8 cellular contexts compared by ENCODE assay signal in genomic region chr17:19509281-19509852, GRCh38. TPM values are rescaled to one million over a fixed set of nuclear protein-coding genes. Genes with fewer than 3 reads are reported as not detected.
DNase-seq lines count a peak whose midpoint lies in the region; FAIRE-seq and TF ChIP-seq lines count a peak whose summit lies in the region.
"Not testable (repeated sequence)": the region's sequence is repeated elsewhere in the genome, so short reads cannot be mapped to it uniquely, and the experiment has no call there.
"Had no signal": no experiment of that assay in that cellular context is flagged by ENCODE, and none has a peak within 500 bp of the region (broad histone marks: within the 10 kb centered on the region; RNA-seq: fewer than 3 reads in every experiment).

No MANE protein-coding gene starts in this region.

- H2BK120ac ChIP-seq in mesendoderm (ENCODE audit: low read depth, low read length): not testable (repeated sequence)

- peak overlapping the region; percentile 67 for H2AK5ac ChIP-seq in mesendoderm (ENCODE audit: low read length)

- not testable (repeated sequence) for H3K9ac ChIP-seq in BLaER1; mesendoderm (ENCODE audit: low read length)

- WGBS in hepatocyte (ENCODE audit: low lambda C conversion rate, missing lambda C conversion rate): 98% methylated on average over 5 of the region's 5 CpGs
- WGBS in mesendoderm (ENCODE audit: extremely low coverage, insufficient coverage, low lambda C conversion rate): no CpG with 5 or more reads among the region's 5 CpGs
- 90% methylated on average over 5 of the region's 5 CpGs for WGBS in sigmoid colon, 2 donors

- H3K27me3 Mint-ChIP-seq in activated CD4-positive, alpha-beta memory T cell treated with anti-CD3 and anti-CD28 coated beads for 36 hours: not testable (repeated sequence)

- not testable (repeated sequence) for H3K27me3 ChIP-seq in BLaER1; hepatocyte; mesendoderm (ENCODE audit: insufficient read depth, low read length, poor library complexity); sigmoid colon

- not testable (repeated sequence) for H3K23ac ChIP-seq in mesendoderm (ENCODE audit: low read length)

- not testable (repeated sequence) for H3K27ac ChIP-seq in BLaER1; HEK293 (ENCODE audit: extremely low read depth, low read depth, low read length); hepatocyte; mesendoderm (ENCODE audit: low read depth, low read length)
- H3K27ac ChIP-seq in sigmoid colon: peak overlapping the region in 2 of 4 donors; percentile 98

- not testable (repeated sequence) for H4K5ac ChIP-seq in mesendoderm (ENCODE audit: low read length)

- H3K36me3 Mint-ChIP-seq in activated CD4-positive, alpha-beta memory T cell treated with anti-CD3 and anti-CD28 coated beads for 36 hours: not testable (repeated sequence)

- TF ChIP-seq CTCF in HEK293 (tag by site-specific recombination; IDR thresholded peaks at IDR 0.05); hepatocyte (IDR thresholded peaks at IDR 0.05; ENCODE audit: poor library complexity); sigmoid colon (IDR thresholded peaks at IDR 0.05): not testable (repeated sequence)

- CTCF ChIA-PET in HEK293 (lab: Yijun Ruan, JAX): interaction anchor here (0.7 to 1.0 kb wide), 2 partner anchors 253 to 257 kb away, joined by 3 read pairs; no protein-coding TSS in a partner anchor
- CTCF ChIA-PET in activated CD4-positive, alpha-beta memory T cell treated with anti-CD3 and anti-CD28 coated beads for 36 hours (lab: Charles Lee): not testable (repeated sequence)

- not testable (repeated sequence) for H3K9me3 Mint-ChIP-seq in activated CD4-positive, alpha-beta memory T cell treated with anti-CD3 and anti-CD28 coated beads for 36 hours

- not testable (repeated sequence) for H2BK5ac ChIP-seq in mesendoderm (ENCODE audit: low read length)

- H3K4ac ChIP-seq in mesendoderm (ENCODE audit: low read depth, low read length): not testable (repeated sequence)

- H3K56ac ChIP-seq in mesendoderm (ENCODE audit: low read length): peak overlapping the region; percentile 40

- not testable (repeated sequence) for TF ChIP-seq POLR2A in sigmoid colon (IDR thresholded peaks at IDR 0.05)

- H2AFZ ChIP-seq in hepatocyte: peak overlapping the region; percentile 27

- not testable (repeated sequence) for H3K9me3 ChIP-seq in BLaER1; HEK293 (ENCODE audit: control insufficient read depth, insufficient read depth, low read depth, low read length); hepatocyte (ENCODE audit: low read depth); sigmoid colon

- not testable (repeated sequence) for H3K27ac Mint-ChIP-seq in activated CD4-positive, alpha-beta memory T cell treated with anti-CD3 and anti-CD28 coated beads for 36 hours

- POLR2A ChIA-PET in HEK293 (lab: Yijun Ruan, JAX): not testable (repeated sequence)
- POLR2A ChIA-PET in activated CD4-positive, alpha-beta memory T cell treated with anti-CD3 and anti-CD28 coated beads for 36 hours (lab: Charles Lee): interaction anchor here (1.1 kb wide), 1 partner anchor 138 kb away, joined by 3 read pairs; no protein-coding TSS in a partner anchor

- DNase-seq in RCC 7860 (ENCODE audit: low spot score) (peak; percentile 7), sigmoid colon (peak; percentile 41)
- not testable (repeated sequence) for DNase-seq in activated CD4-positive, alpha-beta memory T cell treated with anti-CD3 and anti-CD28 coated beads for 36 hours; hepatocyte (ENCODE audit: low spot score); mesendoderm

- peak overlapping the region; percentile 22; the same call in 1 of the 2 replicates for H3K4me2 ChIP-seq in BLaER1
- not testable (repeated sequence) for H3K4me2 ChIP-seq in hepatocyte; mesendoderm (ENCODE audit: low read length)

- H3K4me1 ChIP-seq in BLaER1: peaks cover 14% of the 10 kb centered on the region
- H3K4me1 ChIP-seq in HEK293 (ENCODE audit: control insufficient read depth, insufficient read depth, low read length); hepatocyte (ENCODE audit: insufficient read depth); mesendoderm (ENCODE audit: control insufficient read depth, low read depth, low read length): not testable (repeated sequence)
- peaks cover 0 to 24% (median 2%) of the 10 kb centered on the region in 4 donors for H3K4me1 ChIP-seq in sigmoid colon

- TF ChIP-seq EP300 in sigmoid colon (IDR thresholded peaks at IDR 0.05): not testable (repeated sequence)

- H4K8ac ChIP-seq in mesendoderm (ENCODE audit: low read depth, low read length): not testable (repeated sequence)

- intact Hi-C loops in activated CD4-positive, alpha-beta memory T cell treated with anti-CD3 and anti-CD28 coated beads for 36 hours (cut with micrococcal nuclease): loop anchor here (2.0 to 5.0 kb wide), 3 partner anchors 132 to 147 kb away; partner anchors contain the start of genes ALDH3A2, B9D1 and MAPK7
- intact Hi-C loops in sigmoid colon (cut with DNase I): loop anchor here (5.0 kb wide), 3 partner anchors 47 to 218 kb away; partner anchors contain the start of gene MAPK7

- H2BK15ac ChIP-seq in mesendoderm (replicated peaks; ENCODE audit: low read depth): not testable (repeated sequence)

- peaks cover 11% of the 10 kb centered on the region for H3K4me1 Mint-ChIP-seq in activated CD4-positive, alpha-beta memory T cell treated with anti-CD3 and anti-CD28 coated beads for 36 hours (ENCODE audit: low read depth)

- peak overlapping the region; percentile 16 for H3K4me3 Mint-ChIP-seq in activated CD4-positive, alpha-beta memory T cell treated with anti-CD3 and anti-CD28 coated beads for 36 hours

- FAIRE-seq in RCC 7860 (lab: Jason Lieb, UNC): not testable (repeated sequence)

- H4K20me1 ChIP-seq in BLaER1; hepatocyte (ENCODE audit: insufficient read depth, poor library complexity, severe bottlenecking): not testable (repeated sequence)

- not testable (repeated sequence) for H3K79me1 ChIP-seq in mesendoderm (ENCODE audit: low read length)

- H3K4me3 ChIP-seq in BLaER1; HEK293 (ENCODE audit: low read depth, low read length); hepatocyte; mesendoderm (ENCODE audit: low read length); sigmoid colon: not testable (repeated sequence)

- not testable (repeated sequence) for H3K18ac ChIP-seq in mesendoderm (ENCODE audit: low read length)

- not testable (repeated sequence) for H3K79me2 ChIP-seq in hepatocyte; mesendoderm (ENCODE audit: control insufficient read depth, insufficient read depth, low read length)

- not testable (repeated sequence) for H3K36me3 ChIP-seq in BLaER1; HEK293 (ENCODE audit: control insufficient read depth in 2 of 2, insufficient read depth in 1 of 2, low read length in 2 of 2); hepatocyte (replicated peaks; ENCODE audit: insufficient read depth, low read depth); mesendoderm (ENCODE audit: control insufficient read depth, insufficient read depth, low read length); sigmoid colon

- H3K9me2 ChIP-seq in hepatocyte (replicated peaks; ENCODE audit: insufficient read depth): not testable (repeated sequence)

TF ChIP-seq in HEK293, 187 proteins besides CTCF, POLR2A, EP300 and RAD21:
- TF ChIP-seq, protein P1, sequence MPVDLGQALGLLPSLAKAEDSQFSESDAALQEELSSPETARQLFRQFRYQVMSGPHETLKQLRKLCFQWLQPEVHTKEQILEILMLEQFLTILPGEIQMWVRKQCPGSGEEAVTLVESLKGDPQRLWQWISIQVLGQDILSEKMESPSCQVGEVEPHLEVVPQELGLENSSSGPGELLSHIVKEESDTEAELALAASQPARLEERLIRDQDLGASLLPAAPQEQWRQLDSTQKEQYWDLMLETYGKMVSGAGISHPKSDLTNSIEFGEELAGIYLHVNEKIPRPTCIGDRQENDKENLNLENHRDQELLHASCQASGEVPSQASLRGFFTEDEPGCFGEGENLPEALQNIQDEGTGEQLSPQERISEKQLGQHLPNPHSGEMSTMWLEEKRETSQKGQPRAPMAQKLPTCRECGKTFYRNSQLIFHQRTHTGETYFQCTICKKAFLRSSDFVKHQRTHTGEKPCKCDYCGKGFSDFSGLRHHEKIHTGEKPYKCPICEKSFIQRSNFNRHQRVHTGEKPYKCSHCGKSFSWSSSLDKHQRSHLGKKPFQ (tag by site-specific recombination; IDR thresholded peaks at IDR 0.05): peak; percentile 27; the same call in 1 of the 2 replicates
- TF ChIP-seq, protein P2, sequence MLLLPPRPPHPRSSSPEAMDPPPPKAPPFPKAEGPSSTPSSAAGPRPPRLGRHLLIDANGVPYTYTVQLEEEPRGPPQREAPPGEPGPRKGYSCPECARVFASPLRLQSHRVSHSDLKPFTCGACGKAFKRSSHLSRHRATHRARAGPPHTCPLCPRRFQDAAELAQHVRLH (tag by site-specific recombination; IDR thresholded peaks at IDR 0.05): peak; percentile 61; the same call in 1 of the 2 replicates
- TF ChIP-seq ZNF121 (tag by site-specific recombination; IDR thresholded peaks at IDR 0.05): peak; percentile 97
TF ChIP-seq in HEK293: peak in this region for 3; not testable (repeated sequence) for 184.

RNA-seq across cellular contexts. Expression of gene SLC47A1, which starts 24.3 kb away (rescaled TPM):
- 1 to 10 TPM in 1 of 2 experiments, under 1 TPM in 1; 0.83 to 1.3 TPM for total RNA-seq in activated CD4-positive, alpha-beta memory T cell treated with anti-CD3 and anti-CD28 coated beads for 36 hours
- 38.0 and 38.4 TPM in 2 replicates for total RNA-seq in hepatocyte
- 17.4 and 26.4 TPM in 2 replicates for polyA plus RNA-seq in hepatocyte
- 4.6 TPM for polyA plus RNA-seq in mesendoderm (2013, experiment 1 of 2)
- 4.6 TPM for polyA plus RNA-seq in mesendoderm (2013, experiment 2 of 2)
- 1 to 10 TPM in 2 of 4 donors, under 1 TPM in 2; 0.82 to 8.2 (median 2.5) TPM for total RNA-seq in sigmoid colon
- 1 to 10 TPM in 2 of 3 donors, under 1 TPM in 1; 0.82 to 3.7 (median 1.2) TPM for polyA plus RNA-seq in sigmoid colon
- polyA plus RNA-seq: GM12878 had no signal
